Comparison of ENCODE assay signal across 8 cellular contexts in the genomic region with DNA sequence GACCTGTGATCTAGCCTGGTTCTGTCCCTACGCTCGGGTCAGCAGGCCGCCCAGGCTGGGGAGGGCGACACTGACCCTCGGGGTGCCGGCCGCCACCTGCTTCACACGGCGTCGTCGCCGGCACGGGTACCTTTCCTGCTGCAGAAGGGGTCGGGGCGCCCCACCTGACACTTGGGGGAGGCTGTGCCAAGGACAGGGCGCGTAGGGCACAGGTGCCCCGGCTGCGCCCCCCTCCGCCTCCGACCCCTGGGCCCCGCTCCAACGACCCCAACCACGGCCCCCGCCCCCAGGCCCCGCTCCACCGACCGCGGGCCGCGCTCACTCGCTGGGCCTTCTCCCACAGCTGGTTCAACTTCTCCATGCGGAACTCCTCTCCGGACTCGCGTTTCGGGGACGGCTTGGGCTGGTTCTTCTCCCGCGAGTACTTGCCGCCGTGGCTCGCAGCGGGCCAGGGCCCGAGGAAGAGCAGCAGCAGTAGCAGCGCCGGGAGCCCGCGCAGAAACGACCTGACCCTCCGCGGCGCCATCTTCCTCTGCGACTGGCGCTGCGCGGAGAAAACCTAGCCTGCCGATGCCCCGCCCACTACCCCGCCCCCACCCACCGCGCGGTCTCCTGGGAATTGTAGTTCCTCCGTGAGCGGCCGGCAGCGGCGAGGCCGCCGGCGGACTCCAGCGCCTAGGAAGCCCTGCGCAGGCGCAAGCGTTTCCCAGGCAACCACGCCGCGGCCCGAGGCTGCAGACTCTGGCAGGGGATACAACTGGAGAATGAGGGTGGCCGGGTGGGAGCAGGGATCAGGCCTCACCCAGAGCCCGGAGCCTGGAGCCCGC. TPM values are rescaled to one million over a fixed set of nuclear protein-coding genes. Genes with fewer than 3 reads are reported as not detected.
DNase-seq lines count a peak whose midpoint lies in the region; FAIRE-seq and TF ChIP-seq lines count a peak whose summit lies in the region.

Gene LRPAP1, minus strand, starts transcription at position 536 of the 827 bp plus-strand sequence. Its CDS starts 10 bp downstream, at position 526.

- DNase-seq in EL (peak; percentile 87), H54 (ENCODE audit: insufficient read length, low spot score) (peak; percentile 97), MG63 (peak; percentile 68), SJCRH30 (peak; percentile 91 to 95), foreskin melanocyte (peak; percentile 81)
- DNase-seq in activated gamma-delta T cell treated with anti-CD3 and anti-CD28 coated beads, Interleukin-2, amount 50 U/mL, for 16 hours (ENCODE audit: low read depth): peak; percentile 77

- H3K4me3 ChIP-seq in MG63 (peak within 1 kb of the TSS; percentile 78), SJCRH30 (peak within 1 kb of the TSS; percentile 90), neuron (ENCODE audit: low read length) (peak within 1 kb of the TSS; percentile 88), subcutaneous abdominal adipose tissue (ENCODE audit: low read depth in 1 of 5, low read length in 5 of 5) (peak within 1 kb of the TSS; percentile 84 to 93 (median 85))

- H3K4me1 ChIP-seq in SJCRH30: peaks cover 6% of the 10 kb centered on the region; the same call in 1 of the 2 replicates
- H3K4me1 ChIP-seq in neuron (ENCODE audit: insufficient read depth, low read length): peaks cover 24% of the 10 kb centered on the region
- peaks cover 6 to 40% (median 35%) of the 10 kb centered on the region in 5 donors for H3K4me1 ChIP-seq in subcutaneous abdominal adipose tissue (ENCODE audit: control insufficient read depth in 5 of 5, insufficient read depth in 5 of 5, low read length in 5 of 5)

- peak within 1 kb of the TSS; percentile 58 for H2AFZ ChIP-seq in neuron (ENCODE audit: low read depth, low read length)

- no peak for FAIRE-seq in H54 (lab: Jason Lieb, UNC)

- H3K36me3 ChIP-seq in MG63: no peaks in the 10 kb centered on the region
- H3K36me3 ChIP-seq in SJCRH30: peaks cover 9% of the 10 kb centered on the region
- peaks cover 18% of the 10 kb centered on the region for H3K36me3 ChIP-seq in neuron (ENCODE audit: insufficient read depth, low read length)
- peaks cover 0 to 13% (median 9%) of the 10 kb centered on the region in 5 donors for H3K36me3 ChIP-seq in subcutaneous abdominal adipose tissue (ENCODE audit: control insufficient read depth in 5 of 5, insufficient read depth in 5 of 5, low read length in 5 of 5)

- H3K27me3 ChIP-seq in MG63: no peaks in the 10 kb centered on the region
- peaks cover 5% of the 10 kb centered on the region; the same call in 1 of the 2 replicates for H3K27me3 ChIP-seq in SJCRH30
- H3K27me3 ChIP-seq in neuron (ENCODE audit: insufficient read depth, low read length): no peaks in the 10 kb centered on the region
- H3K27me3 ChIP-seq in subcutaneous abdominal adipose tissue (ENCODE audit: control insufficient read depth in 5 of 5, insufficient read depth in 4 of 5, low read length in 5 of 5): no peaks in the 10 kb centered on the region

- peak within 1 kb of the TSS; percentile 7 to 88 (median 75) for H3K9ac ChIP-seq in subcutaneous abdominal adipose tissue (ENCODE audit: low read length in 5 of 5)

- TF ChIP-seq POLR2A in H54 (IDR thresholded peaks at IDR 0.05; ENCODE audit: low read depth, low read length): peak; percentile 97

- H3K9me3 ChIP-seq in MG63: no peaks in the 10 kb centered on the region
- H3K9me3 ChIP-seq in SJCRH30 (replicated peaks): no peaks in the 10 kb centered on the region
- peaks cover 2% of the 10 kb centered on the region for H3K9me3 ChIP-seq in neuron (ENCODE audit: low read length)
- no peaks in the 10 kb centered on the region for H3K9me3 ChIP-seq in subcutaneous abdominal adipose tissue (ENCODE audit: control insufficient read depth in 5 of 5, low read length in 5 of 5)

- H3K27ac ChIP-seq in SJCRH30 (peak within 1 kb of the TSS; percentile 35; the same call in 1 of the 2 replicates), subcutaneous abdominal adipose tissue (ENCODE audit: low read depth, low read length) (no peak within 1 kb of the TSS)

RNA-seq across cellular contexts. Expression of gene LRPAP1, which starts in this region (rescaled TPM):
- 82.3 and 181 TPM in 2 replicates for total RNA-seq in MG63 (2014; rRNA removed; shearing (Covaris generic); ENCODE audit: low replicate concordance)
- 107 and 109 TPM in 2 replicates for total RNA-seq in SJCRH30 (2014; rRNA removed; shearing (Covaris generic))
